21 cellular contexts compared by ENCODE assay signal in genomic region chr18:10210077-10210476, GRCh38.
"Had no signal": no experiment of that assay in that cellular context is flagged by ENCODE, and none has a peak within 500 bp of the region (broad histone marks: within the 10 kb centered on the region; RNA-seq: fewer than 3 reads in every experiment).

No MANE protein-coding gene starts in this region.

- H3K36me3 ChIP-seq: SJSA1 had no signal

- H3K4me3 ChIP-seq: K562, SJSA1 had no signal

- DNase-seq: MV-4-11, NCI-H1048, NCI-H1105 treated with DMSO at 0.1 percent for 48 hours, NCI-H1417 treated with DMSO at 0.1 percent for 48 hours, NCI-H187, NCI-H2029, NCI-H2081 treated with DMSO at 0.1 percent for 48 hours, NCI-H2227 treated with DMSO at 0.1 percent for 48 hours, NCI-H524, NCI-H69, NCI-H774, Right ventricle myocardium superior, RPMI8226, SIG-M5, SK-N-SH, SW 1271, T-cell had no signal

- H3K27ac ChIP-seq: HL-60, SJSA1 had no signal

- H3K9me3 ChIP-seq: SJSA1, SK-N-SH had no signal

- H3K27ac Mint-ChIP-seq: IgD-negative memory B cell, T-cell had no signal

- H3K27me3 Mint-ChIP-seq: IgD-negative memory B cell had no signal

- H3K27me3 ChIP-seq: SJSA1 had no signal

- ATAC-seq: K562, T-cell had no signal

- H3K4me3 Mint-ChIP-seq: IgD-negative memory B cell, T-cell had no signal

- H3K36me3 Mint-ChIP-seq: T-cell had no signal

- H3K9ac ChIP-seq: SK-N-SH had no signal

- H3K4me2 ChIP-seq: SK-N-SH had no signal

- H3K4me1 ChIP-seq: SJSA1 had no signal

- H3K9me3 Mint-ChIP-seq: T-cell had no signal

- H3K4me1 Mint-ChIP-seq: T-cell had no signal
